ENCODE assay signal across 26 cellular contexts in genomic region chr3:156593814-156594213, GRCh38. TPM values are rescaled to one million over a fixed set of nuclear protein-coding genes. Genes with fewer than 3 reads are reported as not detected.
DNase-seq lines count a peak whose midpoint lies in the region; ATAC-seq, FAIRE-seq and TF ChIP-seq lines count a peak whose summit lies in the region.
"Had no signal": no experiment of that assay in that cellular context is flagged by ENCODE, and none has a peak within 500 bp of the region (broad histone marks: within the 10 kb centered on the region; RNA-seq: fewer than 3 reads in every experiment).

No MANE protein-coding gene starts in this region.

- no peaks in the 10 kb centered on the region for H3F3A ChIP-seq in SK-N-SH (replicated peaks; ENCODE audit: insufficient read depth)

- no peak overlapping the region for H3K4me2 ChIP-seq in SK-N-SH
- peak overlapping the region; percentile 68 for H3K4me2 ChIP-seq in HepG2 (ENCODE audit: low read depth, low read length)
- H3K4me2 ChIP-seq: KMS-11 had no signal

- CTCF ChIA-PET in SK-N-SH (lab: Yijun Ruan, JAX): interaction anchor here (0.9 to 1.4 kb wide), 3 partner anchors 9 to 80 kb away, joined by 3 read pairs; partner anchors contain the start of gene SSR3
- CTCF ChIA-PET in HepG2 (lab: Yijun Ruan, JAX; ENCODE audit: low intra/inter-chr PET ratio, low total read pairs): no interaction called here

- TF ChIP-seq EP300 in SK-N-SH (IDR thresholded peaks at IDR 0.05; ENCODE audit: borderline replicate concordance in 1 of 2, low read depth in 1 of 2, low read length in 1 of 2) (no peak), HepG2 (IDR thresholded peaks at IDR 0.05; ENCODE audit: low read depth in 2 of 2, low read length in 2 of 2) (no peak), HepG2 (CRISPR knock-in tag; IDR thresholded peaks at IDR 0.05; ENCODE audit: borderline replicate concordance) (no peak)

- FAIRE-seq in HepG2 (lab: Jason Lieb, UNC): no peak

- TF ChIP-seq CTCF in SK-N-SH (IDR thresholded peaks at IDR 0.05) (no peak), HepG2 (CRISPR knock-in tag; IDR thresholded peaks at IDR 0.05) (no peak), gastrocnemius medialis (IDR thresholded peaks at IDR 0.05 in 4 of 5, conservative IDR thresholded peaks at IDR 0.05 in 1 of 5) (no peak)

- no peak overlapping the region for H3K9ac ChIP-seq in SK-N-SH
- no peak overlapping the region for H3K9ac ChIP-seq in adipocyte (ENCODE audit: low read length)
- no peak overlapping the region for H3K9ac ChIP-seq in HepG2 (ENCODE audit: insufficient read depth, low read depth, low read length)
- H3K9ac ChIP-seq: KMS-11 had no signal

- POLR2A ChIA-PET in SK-N-SH (lab: Yijun Ruan, JAX): no interaction called here
- POLR2A ChIA-PET in HepG2 (lab: Yijun Ruan, JAX): no interaction called here

- no TSS peak for BruUV-seq in HepG2 (replicated peaks; lab: Mats Ljungman, UMichigan)

- H3K27ac ChIP-seq in SK-N-SH (ENCODE audit: low read depth in 2 of 2, low read length in 1 of 2) (no peak overlapping the region), HepG2 (ENCODE audit: extremely low read length, insufficient read depth, low read length) (no peak overlapping the region), gastrocnemius medialis (no peak overlapping the region)
- H3K27ac ChIP-seq: KMS-11, upper lobe of right lung had no signal

- H2AFZ ChIP-seq in SK-N-SH (ENCODE audit: low read depth) (0 out of 2 replicates have a peak overlapping the region, but pooled peaks have one; percentile 36), HepG2 (ENCODE audit: low read length) (no peak overlapping the region)

- intact Hi-C loops in HepG2 (cut with micrococcal nuclease; ENCODE audit: unreplicated experiment): no loop called here
- intact Hi-C loops in gastrocnemius medialis (cut with DNase I; ENCODE audit: low total_unique reads): no loop called here

- no peaks in the 10 kb centered on the region for H4K20me1 ChIP-seq in SK-N-SH (ENCODE audit: insufficient read depth)
- no peaks in the 10 kb centered on the region for H4K20me1 ChIP-seq in HepG2 (ENCODE audit: insufficient read depth, low read length)

- no peaks in the 10 kb centered on the region for H3K9me3 ChIP-seq in SK-N-SH
- no peaks in the 10 kb centered on the region for H3K9me3 ChIP-seq in adipocyte (ENCODE audit: control insufficient read depth, low read length)
- no peaks in the 10 kb centered on the region for H3K9me3 ChIP-seq in HepG2 (ENCODE audit: low read length)
- H3K9me3 ChIP-seq in gastrocnemius medialis: no peaks in the 10 kb centered on the region
- H3K9me3 ChIP-seq: upper lobe of right lung had no signal

- DNase-seq in SK-N-SH (no peak), adipocyte (ENCODE audit: low read depth) (no peak), HepG2 (ENCODE audit: low spot score) (no peak), gastrocnemius medialis (no peak)
- no peak for DNase-seq in stimulated activated CD8-positive, alpha-beta memory T cell treated with anti-CD3 and anti-CD28 coated beads, Interleukin-4, amount 100 ng/mL, for 48 hours
- DNase-seq: 8988T; activated CD4-positive, alpha-beta T cell treated with anti-CD3 and anti-CD28 coated beads for 4 hours; activated naive CD4-positive, alpha-beta T cell treated with anti-CD3 and anti-CD28 coated beads, Interleukin-2, amount 50 U/mL, for 16 hours; activated T-cell treated with anti-CD3 and anti-CD28 coated beads, Interleukin-2, amount 50 U/mL, for 48 hours; anterior cingulate cortex; COR-L47; DND-41; dorsolateral prefrontal cortex; H7; naive B cell; NCI-H1694 treated with DMSO at 0.1 percent for 48 hours; NCI-H2171 treated with DMSO at 0.1 percent for 48 hours; right cardiac atrium; stimulated activated CD4-positive, alpha-beta T cell treated with anti-CD3 and anti-CD28 coated beads, Interleukin-15, amount 100 ng/mL, for 24 hours; upper lobe of right lung had no signal

- in situ Hi-C loops in HepG2 (cut with HindIII; ENCODE audit: extremely low pct_ligation_motif_present, low pct_unique_long_range_greater_than_20kb) (no loop called here), gastrocnemius medialis (cut with MboI; ENCODE audit: low sequenced_read_pairs in 4 of 4) (no loop called here)

- TF ChIP-seq POLR2A in HepG2 (IDR thresholded peaks at IDR 0.05; ENCODE audit: insufficient read depth in 1 of 2, low read depth in 2 of 2, low read length in 2 of 2) (no peak), gastrocnemius medialis (IDR thresholded peaks at IDR 0.05) (no peak)

- H3K9me2 ChIP-seq in SK-N-SH: no peaks in the 10 kb centered on the region

- H3K4me3 ChIP-seq in SK-N-SH (ENCODE audit: low read depth in 2 of 2, low read length in 1 of 2): no peak overlapping the region
- H3K4me3 ChIP-seq in adipocyte (ENCODE audit: low read length): peak overlapping the region; percentile 46
- H3K4me3 ChIP-seq in HepG2 (replicated peaks in 1 of 3; ENCODE audit: insufficient read depth in 1 of 3, low read depth in 2 of 3, low read length in 3 of 3): peak overlapping the region in 2 of 3 experiments; percentile 14 to 49; a peak in 2 of 6 replicates
- H3K4me3 ChIP-seq in gastrocnemius medialis: peak overlapping the region; percentile 2 to 41 (median 36)
- H3K4me3 ChIP-seq: lung had no signal

- H3K27me3 ChIP-seq in SK-N-SH (ENCODE audit: insufficient read depth) (no peaks in the 10 kb centered on the region), adipocyte (replicated peaks; ENCODE audit: control insufficient read depth, insufficient read depth, low read length) (no peaks in the 10 kb centered on the region), HepG2 (ENCODE audit: control insufficient read depth in 1 of 2, insufficient read depth in 2 of 2, low read length in 2 of 2) (no peaks in the 10 kb centered on the region), gastrocnemius medialis (no peaks in the 10 kb centered on the region)
- H3K27me3 ChIP-seq: dorsolateral prefrontal cortex, upper lobe of right lung had no signal

- H3K79me2 ChIP-seq in SK-N-SH (ENCODE audit: insufficient read depth) (no peaks in the 10 kb centered on the region), HepG2 (ENCODE audit: insufficient read depth, low read length) (no peaks in the 10 kb centered on the region)

- TF ChIP-seq RAD21 in SK-N-SH (IDR thresholded peaks at IDR 0.05; ENCODE audit: low read length): no peak
- TF ChIP-seq RAD21 in HepG2 (CRISPR knock-in tag; IDR thresholded peaks at IDR 0.05): no peak

- no peaks in the 10 kb centered on the region for H3K36me3 ChIP-seq in SK-N-SH (replicated peaks in 1 of 2; ENCODE audit: control insufficient read depth in 1 of 2, insufficient read depth in 2 of 2, low read length in 1 of 2)
- no peaks in the 10 kb centered on the region for H3K36me3 ChIP-seq in adipocyte (ENCODE audit: control insufficient read depth, insufficient read depth, low read length, severe bottlenecking)
- H3K36me3 ChIP-seq in HepG2 (replicated peaks in 1 of 2; ENCODE audit: control insufficient read depth in 1 of 2, insufficient read depth in 2 of 2, low read length in 2 of 2): no peaks in the 10 kb centered on the region
- H3K36me3 ChIP-seq in gastrocnemius medialis: no peaks in the 10 kb centered on the region
- H3K36me3 ChIP-seq: upper lobe of right lung had no signal

- peaks cover 2 to 6% of the 10 kb centered on the region in 2 experiments; a peak in 2 of 4 replicates for H3K4me1 ChIP-seq in SK-N-SH (ENCODE audit: control insufficient read depth in 1 of 2, insufficient read depth in 2 of 2, low read depth in 1 of 2, low read length in 1 of 2)
- H3K4me1 ChIP-seq in adipocyte (ENCODE audit: control insufficient read depth, insufficient read depth, low read length): peaks cover 17% of the 10 kb centered on the region
- peaks cover 29% of the 10 kb centered on the region for H3K4me1 ChIP-seq in HepG2 (ENCODE audit: insufficient read depth, low read length)
- peaks cover 4 to 14% of the 10 kb centered on the region in 2 donors for H3K4me1 ChIP-seq in gastrocnemius medialis
- H3K4me1 ChIP-seq: upper lobe of right lung had no signal

- no peak for ATAC-seq in SK-N-SH treated with all-trans-retinoic acid at 6 μM for 48 hours
- peak; percentile 64 for ATAC-seq in HepG2
- no peak for ATAC-seq in gastrocnemius medialis
- ATAC-seq in HG03469 (IDR thresholded peaks at IDR 0.05; ENCODE audit: unreplicated experiment): no peak
- ATAC-seq in HG03159 (IDR thresholded peaks at IDR 0.05; ENCODE audit: unreplicated experiment): no peak
- ATAC-seq: right cardiac atrium, Right ventricle myocardium inferior, upper lobe of right lung had no signal

TF ChIP-seq in SK-N-SH treated with all-trans-retinoic acid at 6 μM for 48 hours, 23 proteins besides CTCF, POLR2A, EP300 and RAD21 (continues in another document):
- TF ChIP-seq ESRRG (CRISPR knock-in tag; IDR thresholded peaks at IDR 0.05): no peak
- TF ChIP-seq ZNF70 (CRISPR knock-in tag; IDR thresholded peaks at IDR 0.05): no peak
- TF ChIP-seq OSR1 (CRISPR knock-in tag; IDR thresholded peaks at IDR 0.05): no peak

TF ChIP-seq in HepG2, 621 proteins besides CTCF, POLR2A, EP300 and RAD21 (continues in another document):
- no peak for TF ChIP-seq ZFP36 (IDR thresholded peaks at IDR 0.05; ENCODE audit: borderline replicate concordance, low read depth, low read length, partially characterized antibody)

RNA-seq across cellular contexts. Expression of gene SSR3, which starts 38.9 kb away (rescaled TPM):
- 61.7 and 96.1 TPM in 2 replicates for polyA plus RNA-seq in SK-N-SH (2012; rRNA removed)
- polyA plus RNA-seq in SK-N-SH (2012; cell fraction: cytosol; rRNA removed): 90.3 and 92.1 TPM in 2 replicates
- polyA plus RNA-seq in SK-N-SH (2012; cell fraction: nucleus; rRNA removed): 17.1 and 47.6 TPM in 2 replicates
- total RNA-seq in HepG2 (2016; rRNA removed; fragmentation: Illumina TruSeq; extraction: Trizol): 268 and 325 TPM in 2 replicates
- total RNA-seq in HepG2 (2016; cell fraction: cytosol; rRNA removed; fragmentation: Illumina TruSeq; extraction: Trizol; ENCODE audit: low read depth): 126 and 142 TPM in 2 replicates
- total RNA-seq in HepG2 (2016; cell fraction: insoluble cytoplasmic fraction; rRNA removed; fragmentation: Illumina TruSeq; extraction: Trizol): 268 and 325 TPM in 2 replicates
- total RNA-seq in HepG2 (2016; cell fraction: membrane; rRNA removed; fragmentation: Illumina TruSeq; extraction: Trizol): 216 and 243 TPM in 2 replicates
- total RNA-seq in HepG2 (2016; cell fraction: nucleus; rRNA removed; fragmentation: Illumina TruSeq; extraction: Trizol): 248 and 272 TPM in 2 replicates
- polyA plus RNA-seq in HepG2 (2011; rRNA removed): 202 and 229 TPM in 2 replicates
- polyA plus RNA-seq in HepG2 (2011; cell fraction: cytosol; rRNA removed): 132 and 137 TPM in 2 replicates
- polyA plus RNA-seq in HepG2 (2011; cell fraction: nucleus; rRNA removed): 32.0 and 34.3 TPM in 2 replicates
- polyA plus RNA-seq in HepG2 (2012): 207 and 230 TPM in 2 replicates
- polyA plus RNA-seq in HepG2 (2016; cell fraction: cytosol; fragmentation: Illumina TruSeq; extraction: Trizol; ENCODE audit: low read depth): 127 and 140 TPM in 2 replicates
- polyA plus RNA-seq in HepG2 (2016; cell fraction: insoluble cytoplasmic fraction; fragmentation: Illumina TruSeq; extraction: Trizol; ENCODE audit: low read depth): 171 and 180 TPM in 2 replicates
- 172 and 176 TPM in 2 replicates for polyA plus RNA-seq in HepG2 (2016; cell fraction: membrane; fragmentation: Illumina TruSeq; extraction: Trizol; ENCODE audit: low read depth)
- 261 and 267 TPM in 2 replicates for polyA plus RNA-seq in HepG2 (2016; cell fraction: nucleus; fragmentation: Illumina TruSeq; extraction: Trizol; ENCODE audit: insufficient read depth, low read depth)
- polyA minus RNA-seq in HepG2 (2011; rRNA and poly(A)+ RNA removed; ENCODE audit: low replicate concordance): 489 and 620 TPM in 2 replicates
- 126 and 129 TPM in 2 replicates for polyA minus RNA-seq in HepG2 (2011; cell fraction: cytosol; rRNA and poly(A)+ RNA removed)
- 155 and 165 TPM in 2 replicates for polyA minus RNA-seq in HepG2 (2011; cell fraction: nucleus; rRNA and poly(A)+ RNA removed)
- total RNA-seq in gastrocnemius medialis: 10 to 100 TPM; 50.9 to 91.5 (median 65.3) TPM

Comparison
In these comparisons a context has a peak if more than half of its experiments do, and no peak if none do; other contexts are left out.
1. H3K4me3 ChIP-seq: peak in adipocyte (single experiment), HepG2 (2 of 3) and gastrocnemius medialis (4 of 4); none in SK-N-SH (0 of 2).